7 cellular contexts compared by ENCODE assay signal in the genomic region with DNA sequence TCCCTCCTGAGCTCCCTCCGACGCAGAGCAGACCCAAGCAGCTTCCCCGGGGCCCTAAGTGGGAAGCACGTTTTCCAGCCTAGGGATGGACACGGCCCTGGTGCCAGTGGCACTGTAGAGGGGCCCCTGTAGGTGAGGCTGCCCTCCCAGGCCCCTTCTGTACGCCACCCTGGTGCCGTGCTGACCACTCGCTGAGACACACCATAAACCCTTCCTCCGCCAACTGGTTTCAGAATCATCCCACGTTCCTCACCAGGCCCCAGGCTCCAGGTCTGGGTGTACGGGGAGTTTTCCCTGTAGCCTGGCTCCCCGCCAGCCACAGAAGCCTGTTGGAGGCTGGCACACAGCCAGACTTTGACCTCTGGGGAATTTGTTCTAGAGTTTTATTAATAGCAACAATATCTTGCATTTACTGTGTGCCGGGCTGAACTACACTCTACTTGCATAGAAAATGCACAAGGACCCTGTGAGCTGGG. TPM values are rescaled to one million over a fixed set of nuclear protein-coding genes. Genes with fewer than 3 reads are reported as not detected.
A peak's percentile ranks its signal among the peaks of the same experiment; 100 is the strongest.
DNase-seq lines count a peak whose midpoint lies in the region; ATAC-seq, FAIRE-seq and TF ChIP-seq lines count a peak whose summit lies in the region.
"Had no signal": no experiment of that assay in that cellular context is flagged by ENCODE, and none has a peak within 500 bp of the region (broad histone marks: within the 10 kb centered on the region; RNA-seq: fewer than 3 reads in every experiment).

No MANE protein-coding gene starts in this region.

- peak overlapping the region; percentile 43 to 58 (median 56) for H3K27ac ChIP-seq in body of pancreas
- peak overlapping the region; percentile 16 to 60 (median 30) for H3K27ac ChIP-seq in pancreas

- WGBS in body of pancreas, 2 donors = 20% methylated on average over 8 to 13 of the region's 13 CpGs
- 27 to 34% methylated on average over 13 of the region's 13 CpGs for WGBS in pancreas, 2 donors

- no peak for FAIRE-seq in pancreas (lab: Jason Lieb, UNC)
- FAIRE-seq: GM19239 had no signal

- TF ChIP-seq CTCF in body of pancreas (IDR thresholded peaks at IDR 0.05) (no peak), pancreas (IDR thresholded peaks at IDR 0.05) (no peak)

- DNase-seq in M059J (ENCODE audit: low read depth) = peak; percentile 92
- DNase-seq in body of pancreas = peak; percentile 86 to 92 (median 90)
- DNase-seq in pancreas = peak; percentile 74 to 92 (median 84)
- no peak for DNase-seq in GF-D8 (lab: John Stamatoyannopoulos, UW)

- peak; percentile 49 for ATAC-seq in body of pancreas
- peak; percentile 29 to 57 (median 38) for ATAC-seq in pancreas
- ATAC-seq in HG03457 (IDR thresholded peaks at IDR 0.05; ENCODE audit: unreplicated experiment) = no peak
- no peak for ATAC-seq in HG02642 (IDR thresholded peaks at IDR 0.05; ENCODE audit: poor library complexity, unreplicated experiment)

- H3K9me3 ChIP-seq in body of pancreas (no peaks in the 10 kb centered on the region), pancreas (no peaks in the 10 kb centered on the region)

- no peak for TF ChIP-seq POLR2A in body of pancreas (IDR thresholded peaks at IDR 0.05)

- intact Hi-C loops in body of pancreas (cut with DNase I) (no loop called here), pancreas (cut with DNase I) (no loop called here)

- H3K27me3 ChIP-seq in body of pancreas = no peaks in the 10 kb centered on the region
- H3K27me3 ChIP-seq in pancreas = no peaks in the 10 kb centered on the region

- H3K4me3 ChIP-seq in body of pancreas (no peak overlapping the region), pancreas (no peak overlapping the region)

- H3K36me3 ChIP-seq in body of pancreas (replicated peaks in 1 of 2; ENCODE audit: insufficient read depth in 1 of 2, low read depth in 2 of 2) (no peaks in the 10 kb centered on the region), pancreas (no peaks in the 10 kb centered on the region)

- peaks cover 50% of the 10 kb centered on the region for H3K4me1 ChIP-seq in body of pancreas
- H3K4me1 ChIP-seq in pancreas = peaks cover 16 to 32% (median 20%) of the 10 kb centered on the region in 3 donors

RNA-seq across cellular contexts. Expression of a gene that starts 18.2 kb away (rescaled TPM):
- total RNA-seq in M059J (2014; rRNA removed; shearing (Covaris generic)) = not detected in 2 replicates
- under 1 TPM in 1 of 2 donors, not detected in 1; 0.78 TPM for total RNA-seq in body of pancreas
- total RNA-seq in pancreas = under 1 TPM in 1 of 6 donors, not detected in 5; 0.13 TPM
- not detected for polyA plus RNA-seq in pancreas

RNA-seq across cellular contexts. Expression of a gene that starts 26.7 kb away (rescaled TPM):
- 2,121 and 2,222 TPM in 2 replicates for total RNA-seq in M059J (2014; rRNA removed; shearing (Covaris generic))
- total RNA-seq in body of pancreas (1,000 to 10,000 TPM; 1,031 to 1,035 TPM), pancreas (1,000 to 10,000 TPM in 2 of 6 donors, 100 to 1,000 TPM in 4; 711 to 1,181 (median 872) TPM)
- polyA plus RNA-seq in pancreas = 1,000 to 10,000 TPM; 2,170 to 3,795 TPM

RNA-seq across cellular contexts. Expression of a gene that starts 26.9 kb away (rescaled TPM):
- total RNA-seq in M059J (2014; rRNA removed; shearing (Covaris generic)) = 43.9 and 54.1 TPM in 2 replicates
- total RNA-seq in body of pancreas = 10 to 100 TPM; 14.5 to 21.8 TPM
- total RNA-seq in pancreas = 10 to 100 TPM in 4 of 6 donors, 1 to 10 TPM in 2; 7.0 to 14.9 (median 10.4) TPM
- polyA plus RNA-seq in pancreas = 10 to 100 TPM; 13.7 to 24.4 TPM

RNA-seq across cellular contexts. Expression of a gene that starts 58.1 kb away (rescaled TPM):
- 2.4 and 9.3 TPM in 2 replicates for total RNA-seq in M059J (2014; rRNA removed; shearing (Covaris generic))
- total RNA-seq in body of pancreas (1 to 10 TPM; 4.4 to 5.3 TPM), pancreas (1 to 10 TPM; 3.0 to 8.6 (median 6.5) TPM)
- 1 to 10 TPM in 1 of 2 donors, under 1 TPM in 1; 0.95 to 2.3 TPM for polyA plus RNA-seq in pancreas

Comparison
In these comparisons a context has a peak if more than half of its experiments do, and no peak if none do; other contexts are left out.
1. ATAC-seq: peak in body of pancreas (single experiment) and pancreas (4 of 4); none in HG03457 (single experiment) and HG02642 (single experiment).